In the genomic region with DNA sequence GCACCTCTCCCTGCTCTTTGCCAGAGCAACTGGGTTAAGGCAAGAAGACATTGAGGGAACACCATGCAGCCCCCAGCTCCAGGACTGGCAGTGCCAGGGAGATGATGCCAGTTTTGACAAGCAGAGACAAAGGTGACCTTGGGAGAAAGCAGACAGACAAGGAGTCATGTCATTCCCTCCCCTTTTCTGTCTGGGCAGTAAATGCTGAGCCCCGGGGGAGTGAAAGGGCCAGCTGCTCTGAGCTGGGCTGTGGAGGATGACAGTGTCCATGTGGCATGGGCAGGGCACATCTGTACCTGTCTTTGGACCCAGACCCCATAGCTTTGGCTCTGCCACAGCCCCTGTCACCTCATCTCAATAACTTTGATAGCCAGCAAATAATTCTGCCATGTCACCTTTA, we compare ENCODE assay signal across 20 cellular contexts.
"Had no signal": no experiment of that assay in that cellular context is flagged by ENCODE, and none has a peak within 500 bp of the region (broad histone marks: within the 10 kb centered on the region; RNA-seq: fewer than 3 reads in every experiment).

No MANE protein-coding gene starts in this region.

- H3K4me3 ChIP-seq: dorsolateral prefrontal cortex, esophagus squamous epithelium, gastrocnemius medialis, lung, right lobe of liver, tibial nerve had no signal

- H3K36me3 ChIP-seq: esophagus squamous epithelium, gastrocnemius medialis, right lobe of liver, tibial nerve had no signal

- FAIRE-seq: colon, small intestine, urothelium cell line had no signal

- H3K27me3 ChIP-seq: dorsolateral prefrontal cortex, esophagus squamous epithelium, gastrocnemius medialis, right lobe of liver, tibial nerve had no signal

- ATAC-seq: gastrocnemius medialis; left lobe of liver; right lobe of liver; stimulated activated effector memory CD8-positive, alpha-beta T cell treated with anti-CD3 and anti-CD28 coated beads, Interleukin-12 subunit alpha, Interleukin-12 subunit beta, amount 100 ng/mL, for 72 hours; stimulated activated naive CD8-positive, alpha-beta T cell treated with anti-CD3 and anti-CD28 coated beads, Interleukin-15, amount 100 ng/mL, for 72 hours had no signal

- H3K27ac ChIP-seq: esophagus squamous epithelium, gastrocnemius medialis, right lobe of liver, tibial nerve had no signal

- DNase-seq: activated gamma-delta T cell treated with Interleukin-2 at 50 U/mL for 16 hours; activated T-cell treated with anti-CD3 and anti-CD28 coated beads, Interleukin-2, amount 50 U/mL, for 1 hour; aorta; dorsolateral prefrontal cortex; esophagus squamous epithelium; gastrocnemius medialis; islet precursor cell; midbrain; occipital lobe; right lobe of liver; stimulated activated CD4-positive, alpha-beta T cell treated with anti-CD3 and anti-CD28 coated beads, Interleukin-2, amount 100 ng/mL, for 24 hours; stimulated activated naive CD8-positive, alpha-beta T cell treated with anti-CD3 and anti-CD28 coated beads, Interleukin-15, amount 100 ng/mL, for 72 hours; T-helper 1 cell had no signal

- H3K4me1 ChIP-seq: right lobe of liver had no signal

- H3K9me3 ChIP-seq: esophagus squamous epithelium, gastrocnemius medialis, right lobe of liver, tibial nerve had no signal
